In genomic region chr6:27375613-27376079, GRCh38 we compare ENCODE assay signal across 8 cellular contexts. TPM values are rescaled to one million over a fixed set of nuclear protein-coding genes. Genes with fewer than 3 reads are reported as not detected.
A peak's percentile ranks its signal among the peaks of the same experiment; 100 is the strongest.
DNase-seq lines count a peak whose midpoint lies in the region; ATAC-seq and TF ChIP-seq lines count a peak whose summit lies in the region.

No MANE protein-coding gene starts in this region.

- CTCF ChIA-PET in GM10248 (lab: Yijun Ruan, JAX): no interaction called here

- DNase-seq in Daoy (ENCODE audit: low read depth) (peak; percentile 31), NCI-H345 treated with DMSO at 0.1 percent for 48 hours (lab: John Stamatoyannopoulos, UW; ENCODE audit: unreplicated experiment) (peak; percentile 24), endothelial cell (ENCODE audit: low spot score) (no peak), progenitor cell of endocrine pancreas (ENCODE audit: low spot score, unreplicated experiment) (no peak), DMS53 treated with DMSO at 0.1 percent for 48 hours (lab: John Stamatoyannopoulos, UW; ENCODE audit: unreplicated experiment) (no peak), GM10248 (ENCODE audit: extremely low spot score) (no peak), ureter (ENCODE audit: low spot score) (no peak)

- POLR2A ChIA-PET in GM10248 (lab: Yijun Ruan, JAX): no interaction called here

- H3K36me3 Mint-ChIP-seq in endothelial cell (ENCODE audit: low read depth, unreplicated experiment): peaks cover 10% of the 10 kb centered on the region
- H3K36me3 Mint-ChIP-seq in progenitor cell of endocrine pancreas (ENCODE audit: insufficient read depth): peaks cover 2% of the 10 kb centered on the region

- H3K4me3 Mint-ChIP-seq in endothelial cell (ENCODE audit: unreplicated experiment) (peak overlapping the region; percentile 92), progenitor cell of endocrine pancreas (ENCODE audit: low read depth) (peak overlapping the region; percentile 94)

- H3K27me3 Mint-ChIP-seq in endothelial cell (ENCODE audit: unreplicated experiment) (peaks cover 3% of the 10 kb centered on the region), progenitor cell of endocrine pancreas (no peaks in the 10 kb centered on the region)

- H3K27ac Mint-ChIP-seq in endothelial cell (ENCODE audit: unreplicated experiment) (peak overlapping the region; percentile 39), progenitor cell of endocrine pancreas (peak overlapping the region; percentile 83)

- ATAC-seq in GM19455 (IDR thresholded peaks at IDR 0.05; ENCODE audit: unreplicated experiment): no peak

- no peaks in the 10 kb centered on the region for H3K9me3 Mint-ChIP-seq in endothelial cell (ENCODE audit: unreplicated experiment)
- H3K9me3 Mint-ChIP-seq in progenitor cell of endocrine pancreas (ENCODE audit: low read depth): no peaks in the 10 kb centered on the region

- peaks cover 17% of the 10 kb centered on the region for H3K4me1 Mint-ChIP-seq in endothelial cell (ENCODE audit: unreplicated experiment)
- peaks cover 16% of the 10 kb centered on the region for H3K4me1 Mint-ChIP-seq in progenitor cell of endocrine pancreas (ENCODE audit: low read depth)

- TF ChIP-seq CTCF in endothelial cell (IDR thresholded peaks at IDR 0.05; ENCODE audit: unreplicated experiment) (peak; percentile 47), progenitor cell of endocrine pancreas (IDR thresholded peaks at IDR 0.05; ENCODE audit: unreplicated experiment) (peak; percentile 25), GM10248 (IDR thresholded peaks at IDR 0.05; ENCODE audit: control extremely low read depth, extremely low read depth, low read depth, missing control alignments) (no peak)

RNA-seq across cellular contexts. Expression of gene ZNF391, which starts 12.9 kb away (rescaled TPM):
- total RNA-seq in Daoy (2014; rRNA removed; shearing (Covaris generic)): 0.74 and 9.7 TPM in 2 replicates
- 6.7 TPM for total RNA-seq in endothelial cell (ENCODE audit: unreplicated experiment)
- 9.8 and 11.7 TPM in 2 replicates for total RNA-seq in progenitor cell of endocrine pancreas
- 8.0 TPM for total RNA-seq in ureter

Comparison
In these comparisons a context has a peak if more than half of its experiments do, and no peak if none do; other contexts are left out.
1. DNase-seq: peak in Daoy (single experiment) and NCI-H345 treated with DMSO at 0.1 percent for 48 hours (single experiment); none in endothelial cell (single experiment), progenitor cell of endocrine pancreas (single experiment), DMS53 treated with DMSO at 0.1 percent for 48 hours (single experiment), GM10248 (single experiment) and ureter (single experiment).